ENCODE assay signal across 18 cellular contexts in the genomic region with DNA sequence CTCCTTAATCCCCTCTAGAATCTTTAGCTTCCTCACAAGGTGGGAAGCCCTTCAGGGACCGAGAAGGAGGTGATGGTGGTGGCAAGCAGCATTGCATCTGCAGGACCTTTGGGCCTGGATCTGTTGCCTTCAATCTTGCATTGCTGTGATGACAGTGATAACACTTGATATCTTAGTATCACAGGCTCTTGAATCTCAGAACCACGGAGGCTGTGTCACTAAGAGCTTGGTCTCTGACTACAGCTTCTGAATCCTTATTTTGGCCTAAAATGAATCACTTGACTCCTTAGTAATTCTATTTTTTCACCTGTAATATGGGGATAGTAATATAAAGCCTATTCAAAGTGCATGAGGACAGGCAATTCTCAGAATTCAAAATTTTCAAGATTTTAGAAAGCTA. TPM values are rescaled to one million over a fixed set of nuclear protein-coding genes. Genes with fewer than 3 reads are reported as not detected.
DNase-seq lines count a peak whose midpoint lies in the region; TF ChIP-seq lines count a peak whose summit lies in the region.
"Had no signal": no experiment of that assay in that cellular context is flagged by ENCODE, and none has a peak within 500 bp of the region (broad histone marks: within the 10 kb centered on the region; RNA-seq: fewer than 3 reads in every experiment).

No MANE protein-coding gene starts in this region.

- CTCF ChIA-PET in activated CD4-positive, alpha-beta memory T cell treated with anti-CD3 and anti-CD28 coated beads for 36 hours (lab: Charles Lee), result interaction anchor here (1.1 kb wide), 1 partner anchor 8 kb away, joined by 3 read pairs; no protein-coding TSS in a partner anchor
- CTCF ChIA-PET in activated CD4-positive, alpha-beta memory T cell treated with anti-CD3 and anti-CD28 coated beads, Interleukin-2, amount 10 ng/mL, durations not matched to agents 7 days and 5 days (lab: Charles Lee), result no interaction called here

- no peak overlapping the region for H3K4me3 Mint-ChIP-seq in activated CD4-positive, alpha-beta memory T cell treated with anti-CD3 and anti-CD28 coated beads for 36 hours
- no peak overlapping the region for H3K4me3 Mint-ChIP-seq in activated CD4-positive, alpha-beta memory T cell treated with anti-CD3 and anti-CD28 coated beads, Interleukin-2, amount 10 ng/mL, durations not matched to agents 7 days and 5 days
- H3K4me3 Mint-ChIP-seq in HFFc6 (no peak overlapping the region), progenitor cell of endocrine pancreas (ENCODE audit: low read depth) (no peak overlapping the region)
- peak overlapping the region; percentile 54 for H3K4me3 Mint-ChIP-seq in activated naive CD4-positive, alpha-beta T cell treated with anti-CD3 and anti-CD28 coated beads, Interleukin-2, amount 50 U/mL, for 24 hours

- intact Hi-C loops in activated CD4-positive, alpha-beta memory T cell treated with anti-CD3 and anti-CD28 coated beads for 36 hours (cut with micrococcal nuclease), result loop anchor here (1.0 kb wide), 1 partner anchor 9 kb away; no protein-coding TSS in a partner anchor

- TF ChIP-seq CTCF in HFFc6 (IDR thresholded peaks at IDR 0.05), result no peak
- TF ChIP-seq CTCF in progenitor cell of endocrine pancreas (IDR thresholded peaks at IDR 0.05; ENCODE audit: unreplicated experiment), result no peak

- peak; percentile 45 for DNase-seq in activated CD4-positive, alpha-beta memory T cell treated with anti-CD3 and anti-CD28 coated beads for 36 hours
- DNase-seq in activated CD4-positive, alpha-beta memory T cell treated with anti-CD3 and anti-CD28 coated beads, Interleukin-2, amount 10 ng/mL, durations not matched to agents 7 days and 5 days, result no peak
- DNase-seq in HFFc6 (no peak), progenitor cell of endocrine pancreas (ENCODE audit: low spot score, unreplicated experiment) (no peak), RPMI8226 (no peak), LoVo (ENCODE audit: low spot score) (no peak), NCI-H524 treated with DMSO at 0.1 percent for 48 hours (lab: John Stamatoyannopoulos, UW) (no peak)
- DNase-seq: activated gamma-delta T cell; Calu3; central memory CD4-positive, alpha-beta T cell; dermis blood vessel endothelial cell; kidney glomerular epithelial cell; NCI-H1092; NCI-H187 treated with DMSO at 0.1 percent for 48 hours; NCI-H2227 treated with DMSO at 0.1 percent for 48 hours; Peyer's patch; stimulated activated naive CD4-positive, alpha-beta T cell treated with Interleukin-2 at 50 U/mL for 16 hours had no signal

- no peaks in the 10 kb centered on the region for H3K27me3 Mint-ChIP-seq in activated CD4-positive, alpha-beta memory T cell treated with anti-CD3 and anti-CD28 coated beads for 36 hours
- H3K27me3 Mint-ChIP-seq in activated CD4-positive, alpha-beta memory T cell treated with anti-CD3 and anti-CD28 coated beads, Interleukin-2, amount 10 ng/mL, durations not matched to agents 7 days and 5 days, result no peaks in the 10 kb centered on the region
- H3K27me3 Mint-ChIP-seq in HFFc6 (ENCODE audit: insufficient read depth), result peaks cover 2% of the 10 kb centered on the region; the same call in 1 of the 2 replicates
- H3K27me3 Mint-ChIP-seq in activated naive CD4-positive, alpha-beta T cell treated with anti-CD3 and anti-CD28 coated beads, Interleukin-2, amount 50 U/mL, for 24 hours, result no peaks in the 10 kb centered on the region
- H3K27me3 Mint-ChIP-seq in progenitor cell of endocrine pancreas, result no peaks in the 10 kb centered on the region

- H3K9me3 Mint-ChIP-seq in activated CD4-positive, alpha-beta memory T cell treated with anti-CD3 and anti-CD28 coated beads for 36 hours, result no peaks in the 10 kb centered on the region
- peaks cover 7% of the 10 kb centered on the region for H3K9me3 Mint-ChIP-seq in activated CD4-positive, alpha-beta memory T cell treated with anti-CD3 and anti-CD28 coated beads, Interleukin-2, amount 10 ng/mL, durations not matched to agents 7 days and 5 days
- peaks cover 12% of the 10 kb centered on the region for H3K9me3 Mint-ChIP-seq in HFFc6
- no peaks in the 10 kb centered on the region for H3K9me3 Mint-ChIP-seq in activated naive CD4-positive, alpha-beta T cell treated with anti-CD3 and anti-CD28 coated beads, Interleukin-2, amount 50 U/mL, for 24 hours
- peaks cover 8% of the 10 kb centered on the region for H3K9me3 Mint-ChIP-seq in progenitor cell of endocrine pancreas (ENCODE audit: low read depth)

- POLR2A ChIA-PET in activated CD4-positive, alpha-beta memory T cell treated with anti-CD3 and anti-CD28 coated beads for 36 hours (lab: Charles Lee), result interaction anchor here (0.6 to 3.0 kb wide), 9 partner anchors 9 to 265 kb away, joined by 3 to 13 read pairs (median 4); a partner anchor contains a TSS
- POLR2A ChIA-PET in activated CD4-positive, alpha-beta memory T cell treated with anti-CD3 and anti-CD28 coated beads, Interleukin-2, amount 10 ng/mL, durations not matched to agents 7 days and 5 days (lab: Charles Lee), result interaction anchor here (0.6 to 3.3 kb wide), 2 partner anchors 9 to 12 kb away, joined by 3 to 16 read pairs; a partner anchor contains a TSS

- H3K4me1 Mint-ChIP-seq in activated CD4-positive, alpha-beta memory T cell treated with anti-CD3 and anti-CD28 coated beads for 36 hours (ENCODE audit: low read depth), result peaks cover 63% of the 10 kb centered on the region
- H3K4me1 Mint-ChIP-seq in activated CD4-positive, alpha-beta memory T cell treated with anti-CD3 and anti-CD28 coated beads, Interleukin-2, amount 10 ng/mL, durations not matched to agents 7 days and 5 days, result peaks cover 57% of the 10 kb centered on the region
- H3K4me1 Mint-ChIP-seq in HFFc6 (ENCODE audit: low read depth) (peaks cover 38% of the 10 kb centered on the region), progenitor cell of endocrine pancreas (ENCODE audit: low read depth) (peaks cover 11% of the 10 kb centered on the region)
- peaks cover 78% of the 10 kb centered on the region for H3K4me1 Mint-ChIP-seq in activated naive CD4-positive, alpha-beta T cell treated with anti-CD3 and anti-CD28 coated beads, Interleukin-2, amount 50 U/mL, for 24 hours

- no peaks in the 10 kb centered on the region for H3K36me3 Mint-ChIP-seq in activated CD4-positive, alpha-beta memory T cell treated with anti-CD3 and anti-CD28 coated beads for 36 hours
- peaks cover 21% of the 10 kb centered on the region for H3K36me3 Mint-ChIP-seq in activated CD4-positive, alpha-beta memory T cell treated with anti-CD3 and anti-CD28 coated beads, Interleukin-2, amount 10 ng/mL, durations not matched to agents 7 days and 5 days (ENCODE audit: low read depth)
- H3K36me3 Mint-ChIP-seq in HFFc6 (ENCODE audit: low read depth), result peaks cover 18% of the 10 kb centered on the region
- H3K36me3 Mint-ChIP-seq in activated naive CD4-positive, alpha-beta T cell treated with anti-CD3 and anti-CD28 coated beads, Interleukin-2, amount 50 U/mL, for 24 hours, result peaks cover 3% of the 10 kb centered on the region
- H3K36me3 Mint-ChIP-seq in progenitor cell of endocrine pancreas (ENCODE audit: insufficient read depth), result no peaks in the 10 kb centered on the region

- peak overlapping the region; percentile 62 for H3K27ac Mint-ChIP-seq in activated CD4-positive, alpha-beta memory T cell treated with anti-CD3 and anti-CD28 coated beads for 36 hours
- no peak overlapping the region for H3K27ac Mint-ChIP-seq in activated CD4-positive, alpha-beta memory T cell treated with anti-CD3 and anti-CD28 coated beads, Interleukin-2, amount 10 ng/mL, durations not matched to agents 7 days and 5 days
- H3K27ac Mint-ChIP-seq in HFFc6, result peak overlapping the region; percentile 93; the same call in 1 of the 2 replicates
- peak overlapping the region; percentile 74 for H3K27ac Mint-ChIP-seq in activated naive CD4-positive, alpha-beta T cell treated with anti-CD3 and anti-CD28 coated beads, Interleukin-2, amount 50 U/mL, for 24 hours
- peak overlapping the region; percentile 38 for H3K27ac Mint-ChIP-seq in progenitor cell of endocrine pancreas

RNA-seq across cellular contexts. Expression of a gene that starts 8.9 kb away (rescaled TPM):
- total RNA-seq in activated CD4-positive, alpha-beta memory T cell treated with anti-CD3 and anti-CD28 coated beads for 36 hours, result 1 to 10 TPM; 3.2 to 4.7 TPM
- total RNA-seq in activated CD4-positive, alpha-beta memory T cell treated with anti-CD3 and anti-CD28 coated beads, Interleukin-2, amount 10 ng/mL, durations not matched to agents 7 days and 5 days, result 1 to 10 TPM; 3.2 to 4.0 TPM
- total RNA-seq in HFFc6 (2021; fragmentation: NEBNext Ultra II Directional; extraction: Animal tissue kit (Norgen Biotek cat#: 25700)), result 1 to 10 TPM; 3.4 to 5.3 (median 4.7) TPM
- 29.2 and 31.9 TPM in 2 replicates for total RNA-seq in progenitor cell of endocrine pancreas
